ENCODE assay signal across 10 cellular contexts in the genomic region with DNA sequence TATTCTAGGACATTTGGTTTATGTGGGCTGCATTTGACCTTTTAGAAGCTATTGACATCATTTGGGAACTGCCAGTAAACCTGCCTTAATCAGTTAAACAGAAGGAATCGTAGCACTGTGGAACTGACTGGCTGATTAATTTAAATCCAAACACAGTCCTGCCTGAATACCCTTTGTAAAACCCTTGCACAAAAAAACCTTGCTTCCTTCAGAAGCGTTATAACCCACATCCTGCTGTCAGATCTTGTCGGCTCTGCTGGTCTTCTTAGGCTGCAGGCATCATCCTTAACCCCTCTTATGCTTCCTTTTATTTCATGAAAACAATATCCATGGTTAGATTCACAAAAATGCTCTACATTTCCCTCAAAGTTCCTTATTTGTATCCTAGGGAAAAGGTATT.
DNase-seq lines count a peak whose midpoint lies in the region; ATAC-seq and TF ChIP-seq lines count a peak whose summit lies in the region.
"Had no signal": no experiment of that assay in that cellular context is flagged by ENCODE, and none has a peak within 500 bp of the region (broad histone marks: within the 10 kb centered on the region; RNA-seq: fewer than 3 reads in every experiment).

No MANE protein-coding gene starts in this region.

- no peak overlapping the region for H3K4me2 ChIP-seq in MM.1S (ENCODE audit: low read depth, low read length)

- H2AFZ ChIP-seq in MM.1S (ENCODE audit: low read length): no peak overlapping the region

- no peak overlapping the region for H3K4me3 ChIP-seq in MM.1S (ENCODE audit: low read length)
- H3K4me3 ChIP-seq: suprapubic skin had no signal

- TF ChIP-seq CTCF in GM13976 (IDR thresholded peaks at IDR 0.05; ENCODE audit: borderline replicate concordance, control extremely low read depth, extremely low read depth, insufficient read depth, missing control alignments): no peak
- TF ChIP-seq CTCF in MM.1S (IDR thresholded peaks at IDR 0.05; ENCODE audit: low read length): no peak

- H3K9me2 ChIP-seq in MM.1S (replicated peaks; ENCODE audit: insufficient read depth, low read length): no peaks in the 10 kb centered on the region

- no peaks in the 10 kb centered on the region for H3F3A ChIP-seq in MM.1S (ENCODE audit: insufficient read depth, low read length)

- H3K4me1 ChIP-seq in MM.1S (ENCODE audit: low read length): no peaks in the 10 kb centered on the region

- H3K9me3 ChIP-seq in MM.1S (replicated peaks; ENCODE audit: insufficient read depth, low read length): no peaks in the 10 kb centered on the region
- H3K9me3 ChIP-seq: suprapubic skin had no signal

- no peaks in the 10 kb centered on the region for H3K36me3 ChIP-seq in MM.1S (replicated peaks; ENCODE audit: insufficient read depth, low read length)
- H3K36me3 ChIP-seq: suprapubic skin had no signal

- no peak overlapping the region for H3K9ac ChIP-seq in MM.1S (ENCODE audit: low read length)

- in situ Hi-C loops in GM13976 (cut with MboI; ENCODE audit: low sequenced_read_pairs, unreplicated experiment): no loop called here

- H3K79me2 ChIP-seq in MM.1S (ENCODE audit: low read length): no peaks in the 10 kb centered on the region

- no peaks in the 10 kb centered on the region for H4K20me1 ChIP-seq in MM.1S (ENCODE audit: insufficient read depth, low read length)

- no peak overlapping the region for H3K27ac ChIP-seq in MM.1S (ENCODE audit: low read length)
- H3K27ac ChIP-seq: suprapubic skin had no signal

- no peaks in the 10 kb centered on the region for H3K27me3 ChIP-seq in MM.1S (replicated peaks; ENCODE audit: insufficient read depth, low read length)
- H3K27me3 ChIP-seq: suprapubic skin had no signal

- ATAC-seq in GM19468 (IDR thresholded peaks at IDR 0.05; ENCODE audit: extremely low read depth, unreplicated experiment) (peak; percentile 42), HG02623 (IDR thresholded peaks at IDR 0.05; ENCODE audit: unreplicated experiment) (no peak)

- DNase-seq in GM13976 (ENCODE audit: low spot score) (peak; percentile 13), OCI-M1 (lab: John Stamatoyannopoulos, UW) (peak; percentile 25), iris pigment epithelial cell (ENCODE audit: low read depth) (peak; percentile 34), MM.1S (no peak), D341Med (ENCODE audit: low spot score) (no peak)
- DNase-seq in activated effector memory CD4-positive, alpha-beta T cell treated with anti-CD3 and anti-CD28 coated beads, Interleukin-2, amount 50 U/mL, for 16 hours: no peak
- DNase-seq: hypothalamus had no signal

Comparison
In these comparisons a context has a peak if more than half of its experiments do, and no peak if none do; other contexts are left out.
1. DNase-seq: peak in GM13976 (single experiment), OCI-M1 (single experiment) and iris pigment epithelial cell (single experiment); none in MM.1S (single experiment), D341Med (single experiment) and activated effector memory CD4-positive, alpha-beta T cell treated with anti-CD3 and anti-CD28 coated beads, Interleukin-2, amount 50 U/mL, for 16 hours (single experiment).